16 cellular contexts compared by ENCODE assay signal in genomic region chr9:1938675-1939170, GRCh38.
DNase-seq lines count a peak whose midpoint lies in the region; ATAC-seq and TF ChIP-seq lines count a peak whose summit lies in the region.
"Had no signal": no experiment of that assay in that cellular context is flagged by ENCODE, and none has a peak within 500 bp of the region (broad histone marks: within the 10 kb centered on the region; RNA-seq: fewer than 3 reads in every experiment).

No MANE protein-coding gene starts in this region.

- no peaks in the 10 kb centered on the region for H3K27me3 Mint-ChIP-seq in activated B cell treated with CpG ODN at 0.5 μM for 24 hours
- H3K27me3 Mint-ChIP-seq: stimulated activated naive CD8-positive, alpha-beta T cell treated with anti-CD3 and anti-CD28 coated beads, Interleukin-15, Interleukin-2, amounts not matched to agents 100 ng/mL and 50 ng/mL, for 24 hours had no signal

- H3K4me1 Mint-ChIP-seq in activated B cell treated with CpG ODN at 0.5 μM for 24 hours: peaks cover 25% of the 10 kb centered on the region

- H3K36me3 Mint-ChIP-seq in activated B cell treated with CpG ODN at 0.5 μM for 24 hours (ENCODE audit: low read depth): no peaks in the 10 kb centered on the region
- H3K36me3 Mint-ChIP-seq: activated naive CD4-positive, alpha-beta T cell treated with anti-CD3 and anti-CD28 coated beads, Interleukin-2, amount 50 U/mL, for 72 hours; memory B cell had no signal

- ATAC-seq in GM18861 (IDR thresholded peaks at IDR 0.05; ENCODE audit: unreplicated experiment) (peak; percentile 52), GM21528 (IDR thresholded peaks at IDR 0.05; ENCODE audit: low FRiP score, unreplicated experiment) (peak; percentile 69), HG03095 (IDR thresholded peaks at IDR 0.05; ENCODE audit: unreplicated experiment) (peak; percentile 71), activated B cell treated with CpG ODN at 0.5 μM for 24 hours (ENCODE audit: low read depth) (peak; percentile 31), right lobe of liver (no peak)

- POLR2A ChIA-PET in activated B cell treated with CpG ODN at 0.5 μM for 24 hours (lab: Charles Lee): interaction anchor here (1.1 kb wide), 1 partner anchor 78 kb away, joined by 3 read pairs; no protein-coding TSS in a partner anchor

- no peaks in the 10 kb centered on the region for H3K27me3 ChIP-seq in right lobe of liver

- H3K4me3 ChIP-seq in right lobe of liver: no peak overlapping the region
- H3K4me3 ChIP-seq: PC-9 had no signal

- no peaks in the 10 kb centered on the region for H3K4me1 ChIP-seq in right lobe of liver

- no peak overlapping the region for H3K27ac ChIP-seq in right lobe of liver
- H3K27ac ChIP-seq: PC-9 had no signal

- TF ChIP-seq CTCF in activated B cell treated with CpG ODN at 0.5 μM for 24 hours (IDR thresholded peaks at IDR 0.05): no peak
- TF ChIP-seq CTCF in right lobe of liver (IDR thresholded peaks at IDR 0.05): no peak

- no peaks in the 10 kb centered on the region for H3K9me3 ChIP-seq in right lobe of liver

- peak overlapping the region; percentile 5 for H3K4me3 Mint-ChIP-seq in activated B cell treated with CpG ODN at 0.5 μM for 24 hours
- H3K4me3 Mint-ChIP-seq: memory B cell; stimulated activated naive CD8-positive, alpha-beta T cell treated with anti-CD3 and anti-CD28 coated beads, Interleukin-15, Interleukin-2, amounts not matched to agents 100 ng/mL and 50 ng/mL, for 24 hours; T-helper 1 cell treated with Interleukin-12 subunit alpha and Interleukin-12 subunit beta and Interleukin-4 antibody, amounts not matched to agents 30 μg/mL and 1 μg/mL, for 36 hours had no signal

- CTCF ChIA-PET in activated B cell treated with CpG ODN at 0.5 μM for 24 hours (lab: Charles Lee): interaction anchor here (1.2 to 1.7 kb wide), 5 partner anchors 23 to 230 kb away, joined by 3 to 12 read pairs (median 4); no protein-coding TSS in a partner anchor

- DNase-seq in activated B cell treated with CpG ODN at 0.5 μM for 24 hours (no peak), right lobe of liver (no peak), SKM-1 treated with dmso at 0.1 percent for 144 hours (lab: John Stamatoyannopoulos, UW; ENCODE audit: unreplicated experiment) (no peak)
- DNase-seq in stimulated activated CD4-positive, alpha-beta T cell treated with anti-CD3 and anti-CD28 coated beads, Interleukin-1b, Interleukin-23, amount 100 ng/mL, for 48 hours: no peak
- DNase-seq in stimulated activated CD4-positive, alpha-beta T cell treated with anti-CD3 and anti-CD28 coated beads, Interleukin-4, amount 100 ng/mL, for 4 hours: no peak
- DNase-seq: activated CD4-positive, alpha-beta T cell treated with anti-CD3 and anti-CD28 coated beads, Interleukin-2, amount 50 U/mL, for 4 hours; C1 segment of cervical spinal cord; GDM1; PC-9 had no signal

- H3K9me3 Mint-ChIP-seq in activated B cell treated with CpG ODN at 0.5 μM for 24 hours: no peaks in the 10 kb centered on the region
- H3K9me3 Mint-ChIP-seq: memory B cell; stimulated activated naive CD8-positive, alpha-beta T cell treated with anti-CD3 and anti-CD28 coated beads, Interleukin-15, Interleukin-2, amounts not matched to agents 100 ng/mL and 50 ng/mL, for 24 hours; T-helper 1 cell treated with Interleukin-12 subunit alpha and Interleukin-12 subunit beta and Interleukin-4 antibody, amounts not matched to agents 30 μg/mL and 1 μg/mL, for 36 hours had no signal

- no peaks in the 10 kb centered on the region for H3K36me3 ChIP-seq in right lobe of liver

- peak overlapping the region; percentile 63 for H3K27ac Mint-ChIP-seq in activated B cell treated with CpG ODN at 0.5 μM for 24 hours
- H3K27ac Mint-ChIP-seq: activated naive CD4-positive, alpha-beta T cell treated with anti-CD3 and anti-CD28 coated beads, Interleukin-2, amount 50 U/mL, for 72 hours; memory B cell; stimulated activated naive CD8-positive, alpha-beta T cell treated with anti-CD3 and anti-CD28 coated beads, Interleukin-15, Interleukin-2, amounts not matched to agents 100 ng/mL and 50 ng/mL, for 24 hours; T-helper 1 cell treated with Interleukin-12 subunit alpha and Interleukin-12 subunit beta and Interleukin-4 antibody, amounts not matched to agents 30 μg/mL and 1 μg/mL, for 36 hours had no signal

- WGBS in right lobe of liver (ENCODE audit: insufficient coverage, low coverage, low lambda C conversion rate, missing lambda C conversion rate): 55% methylated on average over 2 of the region's 2 CpGs

- no peak for TF ChIP-seq POLR2A in right lobe of liver (IDR thresholded peaks at IDR 0.05)

- intact Hi-C loops in activated B cell treated with CpG ODN at 0.5 μM for 24 hours (cut with micrococcal nuclease): loop anchor here (1.0 to 2.0 kb wide), 3 partner anchors 62 to 148 kb away; partner anchors contain the start of gene SMARCA2
- intact Hi-C loops in right lobe of liver (cut with DNase I): no loop called here

Comparison
In these comparisons a context has a peak if more than half of its experiments do, and no peak if none do; other contexts are left out.
1. ATAC-seq: peak in GM18861 (single experiment), GM21528 (single experiment), HG03095 (single experiment) and activated B cell treated with CpG ODN at 0.5 μM for 24 hours (single experiment); none in right lobe of liver (0 of 4).